ENCODE assay signal across 8 cellular contexts in the genomic region with DNA sequence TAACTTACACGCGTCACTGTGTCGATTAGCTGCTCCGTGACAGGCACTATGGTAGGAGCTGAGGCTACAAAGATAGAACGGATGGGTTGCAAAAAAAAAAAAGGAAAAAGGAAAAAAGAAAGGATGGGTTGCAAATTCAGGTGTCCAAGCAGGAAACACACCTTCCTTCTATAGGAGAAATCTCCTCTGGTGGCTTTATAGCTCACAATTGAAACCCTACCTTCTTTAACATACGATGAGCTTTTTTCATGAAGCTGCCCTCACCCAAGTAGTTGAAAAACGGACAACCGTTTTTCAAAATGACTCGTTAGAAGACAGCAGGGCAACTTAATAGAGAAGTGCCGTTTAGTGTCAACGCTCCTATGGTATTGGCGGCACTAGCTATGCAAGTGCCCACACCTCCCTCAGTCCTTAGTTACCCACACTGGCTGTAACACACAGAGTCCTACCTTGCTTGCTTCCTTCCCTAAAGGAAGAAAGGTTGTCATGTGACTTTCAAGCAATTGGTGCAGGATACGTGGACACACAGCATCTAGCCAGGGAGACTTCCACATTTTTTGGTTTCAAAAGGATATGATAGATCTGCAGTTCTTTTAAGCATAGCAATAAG. TPM values are rescaled to one million over a fixed set of nuclear protein-coding genes. Genes with fewer than 3 reads are reported as not detected.
DNase-seq lines count a peak whose midpoint lies in the region; ATAC-seq and TF ChIP-seq lines count a peak whose summit lies in the region.

No MANE protein-coding gene starts in this region.

- no peak for TF ChIP-seq POLR2A in adrenal gland (IDR thresholded peaks at IDR 0.05)
- TF ChIP-seq POLR2A in prostate gland (IDR thresholded peaks at IDR 0.05) = no peak

- H3K27ac ChIP-seq in adrenal gland (peak overlapping the region; percentile 71 to 99 (median 96)), right cardiac atrium (ENCODE audit: low read length) (peak overlapping the region; percentile 88), prostate gland (peak overlapping the region; percentile 93 to 94)

- DNase-seq in activated CD4-positive, alpha-beta T cell treated with anti-CD3 and anti-CD28 coated beads, Interleukin-2, amount 10 ng/mL, durations not matched to agents 24 days and 14 days = peak; percentile 75
- no peak for DNase-seq in activated CD4-positive, alpha-beta T cell treated with anti-CD3 and anti-CD28 coated beads, Interleukin-2, amount 50 U/mL, for 1 hour
- peak; percentile 41 to 45 for DNase-seq in NCI-H526 (lab: John Stamatoyannopoulos, UW)
- peak in 2 of 7 donors; percentile 10 to 49 for DNase-seq in adrenal gland
- no peak for DNase-seq in right cardiac atrium
- peak; percentile 24 for DNase-seq in prostate gland (ENCODE audit: low spot score)

- H3K36me3 Mint-ChIP-seq in activated CD4-positive, alpha-beta T cell treated with anti-CD3 and anti-CD28 coated beads, Interleukin-2, amount 10 ng/mL, durations not matched to agents 24 days and 14 days (ENCODE audit: low read depth) = peaks cover 16% of the 10 kb centered on the region

- intact Hi-C loops in activated CD4-positive, alpha-beta T cell treated with anti-CD3 and anti-CD28 coated beads, Interleukin-2, amount 10 ng/mL, durations not matched to agents 24 days and 14 days (cut with micrococcal nuclease) = loop anchor here (2.0 to 5.0 kb wide), 6 partner anchors 66 to 1658 kb away; a partner anchor contains a TSS
- intact Hi-C loops in adrenal gland (cut with DNase I) = no loop called here
- intact Hi-C loops in right cardiac atrium (cut with DNase I) = no loop called here
- intact Hi-C loops in prostate gland (cut with DNase I) = no loop called here

- H3K27me3 ChIP-seq in adrenal gland = no peaks in the 10 kb centered on the region
- H3K27me3 ChIP-seq in right cardiac atrium (ENCODE audit: control insufficient read depth, insufficient read depth) = no peaks in the 10 kb centered on the region
- no peaks in the 10 kb centered on the region for H3K27me3 ChIP-seq in prostate gland (replicated peaks; ENCODE audit: insufficient read depth)

- TF ChIP-seq CTCF in adrenal gland (IDR thresholded peaks at IDR 0.05) = no peak
- no peak for TF ChIP-seq CTCF in prostate gland (IDR thresholded peaks at IDR 0.05)

- H3K36me3 ChIP-seq in adrenal gland (replicated peaks in 1 of 2) (no peaks in the 10 kb centered on the region), prostate gland (no peaks in the 10 kb centered on the region)

- peak overlapping the region; percentile 98 for H3K27ac Mint-ChIP-seq in activated CD4-positive, alpha-beta T cell treated with anti-CD3 and anti-CD28 coated beads, Interleukin-2, amount 10 ng/mL, durations not matched to agents 24 days and 14 days

- no peaks in the 10 kb centered on the region for H3K9me3 ChIP-seq in adrenal gland (replicated peaks in 1 of 3)
- H3K9me3 ChIP-seq in right cardiac atrium (ENCODE audit: control insufficient read depth, low read length) = no peaks in the 10 kb centered on the region
- H3K9me3 ChIP-seq in prostate gland = no peaks in the 10 kb centered on the region

- H3K4me1 Mint-ChIP-seq in activated CD4-positive, alpha-beta T cell treated with anti-CD3 and anti-CD28 coated beads, Interleukin-2, amount 10 ng/mL, durations not matched to agents 24 days and 14 days = peaks cover 31% of the 10 kb centered on the region

- H3K27me3 Mint-ChIP-seq in activated CD4-positive, alpha-beta T cell treated with anti-CD3 and anti-CD28 coated beads, Interleukin-2, amount 10 ng/mL, durations not matched to agents 24 days and 14 days = no peaks in the 10 kb centered on the region

- H3K9me3 Mint-ChIP-seq in activated CD4-positive, alpha-beta T cell treated with anti-CD3 and anti-CD28 coated beads, Interleukin-2, amount 10 ng/mL, durations not matched to agents 24 days and 14 days = no peaks in the 10 kb centered on the region

- peaks cover 14 to 38% of the 10 kb centered on the region in 2 donors for H3K4me1 ChIP-seq in adrenal gland (replicated peaks in 1 of 2)
- H3K4me1 ChIP-seq in right cardiac atrium (ENCODE audit: control insufficient read depth, insufficient read depth, low read length) = peaks cover 4% of the 10 kb centered on the region
- H3K4me1 ChIP-seq in prostate gland (replicated peaks) = peaks cover 4% of the 10 kb centered on the region

- ATAC-seq in HG02588 (IDR thresholded peaks at IDR 0.05; ENCODE audit: unreplicated experiment) (peak; percentile 17), right cardiac atrium (peak; percentile 35 to 40), HG03442 (IDR thresholded peaks at IDR 0.05; ENCODE audit: unreplicated experiment) (no peak)

- H3K4me3 ChIP-seq in adrenal gland = peak overlapping the region in 3 of 4 donors; percentile 7 to 63 (median 62)
- peak overlapping the region; percentile 86 for H3K4me3 ChIP-seq in right cardiac atrium (ENCODE audit: low read length)
- peak overlapping the region; percentile 57 to 65 for H3K4me3 ChIP-seq in prostate gland

- H3K4me3 Mint-ChIP-seq in activated CD4-positive, alpha-beta T cell treated with anti-CD3 and anti-CD28 coated beads, Interleukin-2, amount 10 ng/mL, durations not matched to agents 24 days and 14 days = peak overlapping the region; percentile 93

- 0 to 1% (median 0%) methylated on average over 13 of the region's 13 CpGs for WGBS in adrenal gland, 4 donors
- under 1% methylated on average over 13 of the region's 13 CpGs for WGBS in right cardiac atrium
- under 1% methylated on average over 13 of the region's 13 CpGs for WGBS in prostate gland

RNA-seq across cellular contexts. Expression of a gene that starts 0.7 kb away (rescaled TPM):
- 38.6 and 42.0 TPM in 2 replicates for total RNA-seq in activated CD4-positive, alpha-beta T cell treated with anti-CD3 and anti-CD28 coated beads, Interleukin-2, amount 10 ng/mL, durations not matched to agents 24 days and 14 days
- total RNA-seq in adrenal gland (10 to 100 TPM; 21.2 to 67.4 (median 42.8) TPM), right cardiac atrium (10 to 100 TPM; 48.3 to 61.1 (median 55.5) TPM), prostate gland (10 to 100 TPM; 27.1 to 42.4 TPM)
- polyA plus RNA-seq in adrenal gland (10 to 100 TPM in 1 of 3 donors, 1 to 10 TPM in 2; 3.6 to 38.1 (median 4.9) TPM), right cardiac atrium (6.9 TPM)

Comparison
In these comparisons a context has a peak if more than half of its experiments do, and no peak if none do; other contexts are left out.
1. DNase-seq: peak in activated CD4-positive, alpha-beta T cell treated with anti-CD3 and anti-CD28 coated beads, Interleukin-2, amount 10 ng/mL, durations not matched to agents 24 days and 14 days (single experiment), NCI-H526 (2 of 2) and prostate gland (single experiment); none in activated CD4-positive, alpha-beta T cell treated with anti-CD3 and anti-CD28 coated beads, Interleukin-2, amount 50 U/mL, for 1 hour (single experiment) and right cardiac atrium (0 of 3).
2. Peak in every context shown above with its lines, with median percentiles within 50 percentile points of each other: H3K27ac ChIP-seq and H3K4me3 ChIP-seq.